8 cellular contexts compared by ENCODE assay signal in genomic region chr18:20971886-20972267, GRCh38.
A peak's percentile ranks its signal among the peaks of the same experiment; 100 is the strongest.
DNase-seq lines count a peak whose midpoint lies in the region; ATAC-seq and TF ChIP-seq lines count a peak whose summit lies in the region.

No MANE protein-coding gene starts in this region.

- H3K4me3 Mint-ChIP-seq in naive B cell, result no peak overlapping the region

- peak overlapping the region in 4 of 6 donors; percentile 0 to 76 (median 16) for H3K27ac Mint-ChIP-seq in naive B cell

- no peak for DNase-seq in AG04449 (ENCODE audit: low read depth, low spot score)
- DNase-seq in GM13976 (ENCODE audit: low spot score), result peak; percentile 16
- peak; percentile 25 for DNase-seq in MV-4-11 (lab: John Stamatoyannopoulos, UW)
- no peak for DNase-seq in breast epithelium (ENCODE audit: low spot score in 2 of 2)
- DNase-seq in naive B cell, result no peak
- DNase-seq in activated naive CD4-positive, alpha-beta T cell treated with anti-CD3 and anti-CD28 coated beads, Interleukin-2, amount 50 U/mL, for 16 hours, result no peak
- no peak for DNase-seq in amygdala (lab: John Stamatoyannopoulos, UW)

- TF ChIP-seq CTCF in AG04449 (IDR thresholded peaks at IDR 0.05; ENCODE audit: insufficient read depth, low read length, missing control alignments) (peak; percentile 44), GM13976 (IDR thresholded peaks at IDR 0.05; ENCODE audit: borderline replicate concordance, control extremely low read depth, extremely low read depth, insufficient read depth, missing control alignments) (peak; percentile 28), breast epithelium (IDR thresholded peaks at IDR 0.05) (peak in 2 of 3 donors; percentile 11 to 15)

- H3K36me3 ChIP-seq in breast epithelium, result no peaks in the 10 kb centered on the region

- no peak overlapping the region for H3K27ac ChIP-seq in breast epithelium

- ATAC-seq in naive B cell (ENCODE audit: low read depth in 2 of 2) (peak in 1 of 2 donors; percentile 35), HG03520 (IDR thresholded peaks at IDR 0.05; ENCODE audit: unreplicated experiment) (no peak)

- no peaks in the 10 kb centered on the region for H3K9me3 Mint-ChIP-seq in naive B cell

- CTCF ChIA-PET in AG04449 (lab: Yijun Ruan, JAX), result interaction anchor here (0.9 to 1.3 kb wide), 2 partner anchors 9 to 220 kb away, joined by 3 to 5 read pairs; no protein-coding TSS in a partner anchor

- intact Hi-C loops in breast epithelium (cut with DNase I; ENCODE audit: low total_unique reads), result no loop called here

- peaks cover 0 to 8% (median 0%) of the 10 kb centered on the region in 3 donors for H3K4me1 Mint-ChIP-seq in naive B cell

- no peaks in the 10 kb centered on the region for H3K27me3 Mint-ChIP-seq in naive B cell

- H3K4me3 ChIP-seq in AG04449 (ENCODE audit: low read depth, low read length) (no peak overlapping the region), breast epithelium (no peak overlapping the region)

- H3K9me3 ChIP-seq in breast epithelium, result no peaks in the 10 kb centered on the region

- no peak for TF ChIP-seq POLR2A in breast epithelium (IDR thresholded peaks at IDR 0.05)

- H3K36me3 Mint-ChIP-seq in naive B cell, result peaks cover 12 to 34% of the 10 kb centered on the region in 2 donors

- no peaks in the 10 kb centered on the region for H3K4me1 ChIP-seq in breast epithelium

- in situ Hi-C loops in GM13976 (cut with MboI; ENCODE audit: low sequenced_read_pairs, unreplicated experiment), result no loop called here

- H3K27me3 ChIP-seq in breast epithelium, result no peaks in the 10 kb centered on the region

- POLR2A ChIA-PET in AG04449 (lab: Yijun Ruan, JAX), result interaction anchor here (0.6 kb wide), 1 partner anchor 419 kb away, joined by 3 read pairs; no protein-coding TSS in a partner anchor

Comparison
In these comparisons a context has a peak if more than half of its experiments do, and no peak if none do; other contexts are left out.
1. DNase-seq: peak in GM13976 (single experiment) and MV-4-11 (single experiment); none in AG04449 (single experiment), breast epithelium (0 of 2), naive B cell (single experiment), activated naive CD4-positive, alpha-beta T cell treated with anti-CD3 and anti-CD28 coated beads, Interleukin-2, amount 50 U/mL, for 16 hours (single experiment) and amygdala (0 of 56).
2. Peak in every context shown above with its lines, with median percentiles within 50 percentile points of each other: CTCF ChIP-seq.